In the genomic region with DNA sequence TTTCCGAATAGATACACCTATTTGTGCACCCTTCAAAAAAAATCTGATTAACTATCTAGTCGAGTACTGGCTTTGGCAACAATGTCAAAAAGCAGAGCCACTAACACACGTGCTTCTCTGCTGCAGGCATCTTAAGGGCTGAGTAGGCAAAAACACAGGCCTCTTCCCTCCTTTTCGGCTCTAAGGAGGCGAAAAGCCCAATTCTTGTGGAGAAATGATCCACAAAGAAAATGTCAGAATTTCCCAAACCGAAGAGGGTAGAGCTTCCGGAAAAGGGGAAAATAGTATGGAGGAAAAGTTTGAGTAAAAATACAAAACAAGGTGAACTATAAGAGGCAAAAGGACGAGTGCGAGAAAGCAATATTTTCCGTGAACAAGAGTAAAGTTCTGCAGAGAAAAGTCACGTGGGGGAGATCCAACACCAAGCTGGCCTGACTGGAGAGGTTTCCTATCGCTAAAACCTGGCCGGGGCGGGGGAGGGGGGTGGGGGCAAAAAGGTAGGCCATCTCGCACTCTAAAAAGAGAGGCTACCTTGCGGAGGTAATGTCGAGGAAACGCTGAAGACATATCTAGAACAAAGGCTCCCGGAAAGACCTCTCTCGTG, we compare ENCODE assay signal across 8 cellular contexts. TPM values are rescaled to one million over a fixed set of nuclear protein-coding genes. Genes with fewer than 3 reads are reported as not detected.
A peak's percentile ranks its signal among the peaks of the same experiment; 100 is the strongest.
DNase-seq lines count a peak whose midpoint lies in the region; ATAC-seq, FAIRE-seq and TF ChIP-seq lines count a peak whose summit lies in the region.

No MANE protein-coding gene starts in this region.

- no peaks in the 10 kb centered on the region for H4K20me1 ChIP-seq in GM12878 (ENCODE audit: control insufficient read depth, insufficient read depth)

- TF ChIP-seq CTCF in GM12878 (IDR thresholded peaks at IDR 0.05 in 2 of 3, conservative IDR thresholded peaks at IDR 0.05 in 1 of 3; ENCODE audit: control insufficient read depth in 2 of 3, extremely low read depth in 1 of 3, insufficient read depth in 1 of 3, low read depth in 3 of 3, low read length in 3 of 3) (no peak), kidney (IDR thresholded peaks at IDR 0.05; ENCODE audit: borderline replicate concordance, extremely low read depth, insufficient read depth) (no peak)

- SMC1A ChIA-PET in GM12878 (lab: Charles Lee; ENCODE audit: uncharacterized antibody, unreplicated experiment), result interaction anchor here (1.1 to 1.2 kb wide), 2 partner anchors 15 to 24 kb away, joined by 3 to 4 read pairs; no protein-coding TSS in a partner anchor

- H3K27ac ChIP-seq in GM12878 (ENCODE audit: control insufficient read depth, insufficient read depth), result peak overlapping the region; percentile 97
- peak overlapping the region; percentile 83 to 96 for H3K27ac ChIP-seq in kidney (ENCODE audit: low read depth in 2 of 2, low read length in 2 of 2)

- in situ Hi-C loops in GM12878 (cut with MboI), result loop anchor here (25.0 kb wide), 1 partner anchor 957 kb away; no protein-coding TSS in a partner anchor

- peak overlapping the region; percentile 97 for H3K4me3 Mint-ChIP-seq in stimulated activated memory B cell treated with anti-CD40 and anti-IgM and Interleukin-4, amounts not matched to agents 10 μg/mL and 1 μg/mL and 100 μg/mL, for 72 hours

- WGBS in GM12878 (ENCODE audit: insufficient coverage, insufficient replicate concordance, low lambda C conversion rate, missing lambda C conversion rate), result under 1% methylated on average over 16 of the region's 20 CpGs

- FAIRE-seq in GM12878 (lab: Jason Lieb, UNC), result no peak
- FAIRE-seq in kidney (lab: Jason Lieb, UNC), result no peak
- no peak for FAIRE-seq in HTR-8/SVneo (lab: Jason Lieb, UNC)

- TF ChIP-seq EP300 in GM12878 (IDR thresholded peaks at IDR 0.05; ENCODE audit: borderline replicate concordance in 1 of 2, control insufficient read depth in 1 of 2, low read depth in 2 of 2, low read length in 2 of 2), result no peak

- H3K4me3 ChIP-seq in GM12878, result peak overlapping the region; percentile 100
- H3K4me3 ChIP-seq in kidney (ENCODE audit: low read length in 2 of 2), result peak overlapping the region; percentile 92 to 97

- no peak for TF ChIP-seq POLR2A in GM12878 (IDR thresholded peaks at IDR 0.05; ENCODE audit: low read depth, low read length)

- TF ChIP-seq RAD21 in GM12878 (IDR thresholded peaks at IDR 0.05; ENCODE audit: insufficient read depth, low read depth, low read length), result no peak

- peak; percentile 65 for ATAC-seq in GM12878
- peak; percentile 34 for ATAC-seq in stimulated activated memory B cell treated with anti-CD40 and anti-IgM and Interleukin-4, amounts not matched to agents 10 μg/mL and 1 μg/mL and 100 μg/mL, for 72 hours

- H3K9ac ChIP-seq in GM12878 (ENCODE audit: control insufficient read depth, insufficient read depth, low read length) (peak overlapping the region; percentile 99), kidney (ENCODE audit: low read length in 2 of 2) (peak overlapping the region; percentile 62 to 95)

- H3K9me3 Mint-ChIP-seq in stimulated activated memory B cell treated with anti-CD40 and anti-IgM and Interleukin-4, amounts not matched to agents 10 μg/mL and 1 μg/mL and 100 μg/mL, for 72 hours, result peaks cover 2% of the 10 kb centered on the region

- H3K27me3 ChIP-seq in GM12878 (replicated peaks in 1 of 2; ENCODE audit: control insufficient read depth in 2 of 2, insufficient read depth in 2 of 2, low read length in 1 of 2), result no peaks in the 10 kb centered on the region

- peaks cover 8% of the 10 kb centered on the region for H3K36me3 Mint-ChIP-seq in stimulated activated memory B cell treated with anti-CD40 and anti-IgM and Interleukin-4, amounts not matched to agents 10 μg/mL and 1 μg/mL and 100 μg/mL, for 72 hours

- peak overlapping the region; percentile 56 for H3K4me2 ChIP-seq in GM12878 (ENCODE audit: control insufficient read depth, insufficient read depth)

- H3K27ac Mint-ChIP-seq in stimulated activated memory B cell treated with anti-CD40 and anti-IgM and Interleukin-4, amounts not matched to agents 10 μg/mL and 1 μg/mL and 100 μg/mL, for 72 hours, result peak overlapping the region; percentile 100

- DNase-seq in NCI-H524 (lab: John Stamatoyannopoulos, UW) (peak; percentile 24 to 54), NCI-H524 treated with DMSO at 0.1 percent for 48 hours (lab: John Stamatoyannopoulos, UW) (no peak), H4 (ENCODE audit: low spot score) (peak; percentile 17), NCI-H2171 treated with DMSO at 0.1 percent for 48 hours (lab: John Stamatoyannopoulos, UW) (peak; percentile 64), GM12878 (ENCODE audit: low read depth, low spot score) (no peak), kidney (no peak), HTR-8/SVneo (ENCODE audit: insufficient read length, low spot score) (no peak)

- RAD21 ChIA-PET in GM12878 (lab: Charles Lee; ENCODE audit: unreplicated experiment), result interaction anchor here (1.1 to 1.3 kb wide), 2 partner anchors 11 to 14 kb away, joined by 4 read pairs; no protein-coding TSS in a partner anchor

- peaks cover 27% of the 10 kb centered on the region for H3K4me1 Mint-ChIP-seq in stimulated activated memory B cell treated with anti-CD40 and anti-IgM and Interleukin-4, amounts not matched to agents 10 μg/mL and 1 μg/mL and 100 μg/mL, for 72 hours

- intact Hi-C loops in GM12878 (cut with micrococcal nuclease; ENCODE audit: unreplicated experiment) (loop anchor here (2.0 kb wide), 1 partner anchor 875 kb away; a partner anchor contains a TSS), kidney (cut with DNase I) (no loop called here)

- peaks cover 47% of the 10 kb centered on the region for H3K79me2 ChIP-seq in GM12878 (ENCODE audit: control insufficient read depth, insufficient read depth, low read length)

- POLR2A ChIA-PET in GM12878 (lab: Charles Lee), result interaction anchor here (1.2 kb wide), 2 partner anchors 17 to 859 kb away, joined by 3 to 4 read pairs; a partner anchor contains a TSS

- H3K4me1 ChIP-seq in GM12878 (ENCODE audit: control insufficient read depth, insufficient read depth, low read length) (no peaks in the 10 kb centered on the region), kidney (ENCODE audit: control insufficient read depth in 1 of 2, insufficient read depth in 1 of 2, low read depth in 1 of 2, low read length in 2 of 2) (peaks cover 0 to 11% of the 10 kb centered on the region in 2 donors)

- CTCF ChIA-PET in GM12878 (lab: Yijun Ruan, JAX), result interaction anchor here (1.7 kb wide), 2 partner anchors 11 to 17 kb away, joined by 4 to 6 read pairs; no protein-coding TSS in a partner anchor

- peaks cover 4 to 12% of the 10 kb centered on the region in 2 experiments; a peak in 3 of 4 replicates for H3K36me3 ChIP-seq in GM12878 (ENCODE audit: control insufficient read depth in 2 of 2, insufficient read depth in 2 of 2, low read length in 1 of 2)
- H3K36me3 ChIP-seq in kidney (ENCODE audit: control insufficient read depth in 1 of 2, insufficient read depth in 2 of 2, low read length in 2 of 2), result peaks cover 8 to 14% of the 10 kb centered on the region in 2 donors

- TSS peak; percentile 57 for BruUV-seq in GM12878 (replicated peaks; lab: Mats Ljungman, UMichigan)

- H2AFZ ChIP-seq in GM12878 (ENCODE audit: control insufficient read depth, low read depth, low read length), result peak overlapping the region; percentile 92

- H3K9me3 ChIP-seq in GM12878 (replicated peaks; ENCODE audit: control insufficient read depth, insufficient read depth, low read length) (no peaks in the 10 kb centered on the region), kidney (ENCODE audit: control insufficient read depth in 1 of 2, low read length in 2 of 2) (no peaks in the 10 kb centered on the region)

- peaks cover 20% of the 10 kb centered on the region for H3K27me3 Mint-ChIP-seq in stimulated activated memory B cell treated with anti-CD40 and anti-IgM and Interleukin-4, amounts not matched to agents 10 μg/mL and 1 μg/mL and 100 μg/mL, for 72 hours

RNA-seq across cellular contexts. Expression of a gene that starts 0.6 kb away (rescaled TPM):
- 8.3 and 22.9 TPM in 2 replicates for total RNA-seq in H4 (2014; rRNA removed; shearing (Covaris generic))
- total RNA-seq in GM12878 (2013; cell fraction: nucleolus; rRNA removed), result 227 and 233 TPM in 2 replicates
- 79.6 and 103 TPM in 2 replicates for total RNA-seq in GM12878 (2014; rRNA removed)
- total RNA-seq in GM12878 (2014; rRNA removed; fragmentation: Illumina TruSeq; extraction: Trizol), result 68.4 and 77.9 TPM in 2 replicates
- total RNA-seq in GM12878 (2021), result 100 and 102 TPM in 2 replicates
- 45.5 TPM for polyA plus RNA-seq in GM12878 (2011; ENCODE audit: low read depth)
- 150 and 247 TPM in 2 replicates for polyA plus RNA-seq in GM12878 (2011; rRNA removed)
- polyA plus RNA-seq in GM12878 (2011; cell fraction: cytosol; rRNA removed), result 31.9 and 35.8 TPM in 2 replicates
- 197 and 240 TPM in 2 replicates for polyA plus RNA-seq in GM12878 (2011; cell fraction: nucleus; rRNA removed)
- 75.5 and 81.8 TPM in 2 replicates for polyA plus RNA-seq in GM12878 (2012)
- 189 and 276 TPM in 2 replicates for polyA plus RNA-seq in GM12878 (2014; fragmentation: Illumina TruSeq; extraction: Trizol)
- polyA plus RNA-seq in GM12878 (2014; fragmentation: Nextera tagmentation; extraction: Ambion mirVana), result 100 to 1,000 TPM; 148 to 156 TPM
- polyA plus RNA-seq in GM12878 (2014; rRNA removed), result 74.2 and 96.4 TPM in 2 replicates
- 100 to 1,000 TPM; 136 to 140 TPM for polyA plus RNA-seq in GM12878 (2016; fragmentation: Nextera tagmentation; extraction: Ambion mirVana)
- polyA minus RNA-seq in GM12878 (2011; rRNA and poly(A)+ RNA removed), result 29.9 and 32.5 TPM in 2 replicates
- polyA minus RNA-seq in GM12878 (2011; cell fraction: cytosol; rRNA and poly(A)+ RNA removed), result 18.7 and 23.3 TPM in 2 replicates
- 37.4 and 49.0 TPM in 2 replicates for polyA minus RNA-seq in GM12878 (2011; cell fraction: nucleus; rRNA and poly(A)+ RNA removed)
- total RNA-seq in kidney, result 78.8 TPM
- polyA plus RNA-seq in kidney (ENCODE audit: insufficient read depth, low read depth, low replicate concordance), result 37.7 TPM

RNA-seq across cellular contexts. Expression of a gene that starts 32.7 kb away (rescaled TPM):
- 0.50 and 2.4 TPM in 2 replicates for total RNA-seq in H4 (2014; rRNA removed; shearing (Covaris generic))
- total RNA-seq in GM12878 (2013; cell fraction: nucleolus; rRNA removed), result 0.08 and 0.29 TPM in 2 replicates
- total RNA-seq in GM12878 (2014; rRNA removed) (not detected in 2 replicates), GM12878 (2014; rRNA removed; fragmentation: Illumina TruSeq; extraction: Trizol) (not detected in 2 replicates), GM12878 (2021) (not detected in 2 replicates), kidney (9.0 TPM)
- not detected for polyA plus RNA-seq in GM12878 (2011; ENCODE audit: low read depth)
- polyA plus RNA-seq in GM12878 (2011; rRNA removed) (not detected in 2 replicates), GM12878 (2014; fragmentation: Illumina TruSeq; extraction: Trizol) (under 0.01 TPM in 1 of 2 replicates, not detected in the other), GM12878 (2014; fragmentation: Nextera tagmentation; extraction: Ambion mirVana) (under 1 TPM in 1 of 2 experiments, not detected in 1; 0.02 TPM), GM12878 (2014; rRNA removed) (0.04 TPM in 1 of 2 replicates, not detected in the other), GM12878 (2016; fragmentation: Nextera tagmentation; extraction: Ambion mirVana) (not detected), kidney (ENCODE audit: insufficient read depth, low read depth, low replicate concordance) (102 TPM)
- polyA plus RNA-seq in GM12878 (2011; cell fraction: cytosol; rRNA removed), result not detected in 2 replicates
- 0.01 and 0.09 TPM in 2 replicates for polyA plus RNA-seq in GM12878 (2011; cell fraction: nucleus; rRNA removed)
- not detected in 2 replicates for polyA plus RNA-seq in GM12878 (2012)
- 0.15 TPM in 1 of 2 replicates, not detected in the other for polyA minus RNA-seq in GM12878 (2011; rRNA and poly(A)+ RNA removed)
- not detected in 2 replicates for polyA minus RNA-seq in GM12878 (2011; cell fraction: cytosol; rRNA and poly(A)+ RNA removed)
- 0.12 and 0.38 TPM in 2 replicates for polyA minus RNA-seq in GM12878 (2011; cell fraction: nucleus; rRNA and poly(A)+ RNA removed)

Comparison
In these comparisons a context has a peak if more than half of its experiments do, and no peak if none do; other contexts are left out.
1. DNase-seq: peak in NCI-H524 (2 of 2), H4 (single experiment) and NCI-H2171 treated with DMSO at 0.1 percent for 48 hours (single experiment); none in NCI-H524 treated with DMSO at 0.1 percent for 48 hours (single experiment), GM12878 (single experiment), kidney (single experiment) and HTR-8/SVneo (single experiment).